Comparison of ENCODE assay signal across 22 cellular contexts in genomic region chr17:44257815-44258750, GRCh38. TPM values are rescaled to one million over a fixed set of nuclear protein-coding genes. Genes with fewer than 3 reads are reported as not detected.
"Had no signal": no experiment of that assay in that cellular context is flagged by ENCODE, and none has a peak within 500 bp of the region (broad histone marks: within the 10 kb centered on the region; RNA-seq: fewer than 3 reads in every experiment).

No MANE protein-coding gene starts in this region.

- H3K27ac ChIP-seq: left lung, prostate gland, thoracic aorta, upper lobe of right lung had no signal

- H3K27ac Mint-ChIP-seq: T-helper 1 cell treated with Interleukin-12 subunit alpha and Interleukin-12 subunit beta and Interleukin-4 antibody, amounts not matched to agents 30 μg/mL and 1 μg/mL, for 36 hours had no signal

- H3K4me3 Mint-ChIP-seq: T-helper 1 cell treated with Interleukin-12 subunit alpha and Interleukin-12 subunit beta and Interleukin-4 antibody, amounts not matched to agents 30 μg/mL and 1 μg/mL, for 36 hours had no signal

- H3K36me3 ChIP-seq: left lung, prostate gland, thoracic aorta, upper lobe of right lung had no signal

- H3K4me2 ChIP-seq: smooth muscle cell had no signal

- DNase-seq: activated CD4-positive, CD25-positive, alpha-beta regulatory T cell treated with anti-CD3 and anti-CD28 coated beads, Interleukin-2, amount 50 U/mL, for 72 hours; activated CD8-positive, alpha-beta memory T cell treated with anti-CD3 and anti-CD28 coated beads for 24 hours; activated CD8-positive, alpha-beta memory T cell treated with anti-CD3 and anti-CD28 coated beads, Interleukin-2, amount 50 U/mL, for 48 hours; activated effector memory CD4-positive, alpha-beta T cell treated with anti-CD3 and anti-CD28 coated beads, Interleukin-2, amount 50 U/mL, for 16 hours; activated naive CD4-positive, alpha-beta T cell treated with anti-CD3 and anti-CD28 coated beads, Interleukin-2, amount 50 U/mL, for 16 hours; activated T-cell treated with anti-CD3 and anti-CD28 coated beads, Interleukin-2, amount 50 U/mL, for 48 hours; aorta; cerebellar nuclear complex; cortex of kidney; left lung; mammary epithelial cell; midbrain; stimulated activated CD4-positive, alpha-beta T cell treated with anti-CD3 and anti-CD28 coated beads, Interleukin-4, amount 100 ng/mL, for 1 hour; upper lobe of right lung had no signal

- H3K9me3 Mint-ChIP-seq: nephron; T-helper 1 cell treated with Interleukin-12 subunit alpha and Interleukin-12 subunit beta and Interleukin-4 antibody, amounts not matched to agents 30 μg/mL and 1 μg/mL, for 36 hours had no signal

- H3K9me3 ChIP-seq: left lung, prostate gland, thoracic aorta, upper lobe of right lung had no signal

- H3K27me3 ChIP-seq: left lung, upper lobe of right lung had no signal

- H3K4me1 Mint-ChIP-seq: nephron had no signal

- H3K4me3 ChIP-seq: left lung, prostate gland, smooth muscle cell, thoracic aorta, upper lobe of right lung had no signal

- H3K4me1 ChIP-seq: left lung, prostate gland, upper lobe of right lung had no signal

- ATAC-seq: left lung, sciatic nerve, upper lobe of right lung had no signal

- FAIRE-seq: frontal cortex, keratinocyte had no signal

RNA-seq across cellular contexts. Expression of gene SLC4A1, which starts 9.9 kb away (rescaled TPM):
- total RNA-seq: mammary epithelial cell, smooth muscle cell had no signal
